17 cellular contexts compared by ENCODE assay signal in the genomic region with DNA sequence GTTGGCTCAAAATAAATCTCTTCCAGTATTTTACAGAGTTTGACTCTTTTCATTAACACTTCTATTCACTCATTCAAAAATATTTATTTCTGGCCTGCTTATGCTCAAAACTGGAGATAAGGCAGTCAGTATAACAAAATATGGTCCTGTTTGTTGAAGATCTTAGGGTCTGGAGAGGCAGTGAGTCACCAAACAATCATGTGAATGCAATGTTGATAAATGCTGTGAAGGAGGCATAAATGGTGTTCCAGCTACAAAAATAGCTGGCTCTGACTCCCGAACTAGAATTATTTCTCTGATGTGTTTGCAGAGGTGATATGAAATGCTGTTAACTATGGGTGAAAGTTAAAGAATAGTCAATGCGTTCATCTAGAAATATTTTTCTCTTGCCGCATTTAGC.
DNase-seq lines count a peak whose midpoint lies in the region; ATAC-seq, FAIRE-seq and TF ChIP-seq lines count a peak whose summit lies in the region.
"Had no signal": no experiment of that assay in that cellular context is flagged by ENCODE, and none has a peak within 500 bp of the region (broad histone marks: within the 10 kb centered on the region; RNA-seq: fewer than 3 reads in every experiment).

No MANE protein-coding gene starts in this region.

- H2AFZ ChIP-seq in smooth muscle cell (ENCODE audit: low read depth), result no peak overlapping the region

- H3K27ac Mint-ChIP-seq in endothelial cell (ENCODE audit: unreplicated experiment), result no peak overlapping the region
- H3K27ac Mint-ChIP-seq: dendritic cell treated with granulocyte-macrophage colony-stimulating factor and Interleukin-4, amounts not matched to agents 40 ng/mL and 50 ng/mL, for 4 days; nephron progenitor cell had no signal

- no peak overlapping the region for H3K4me3 Mint-ChIP-seq in endothelial cell (ENCODE audit: unreplicated experiment)
- H3K4me3 Mint-ChIP-seq: dendritic cell treated with granulocyte-macrophage colony-stimulating factor and Interleukin-4, amounts not matched to agents 40 ng/mL and 50 ng/mL, for 4 days; nephron progenitor cell had no signal

- H3K36me3 ChIP-seq in HUES48 (ENCODE audit: control insufficient read depth, insufficient read depth, low read length) (no peaks in the 10 kb centered on the region), smooth muscle cell (ENCODE audit: low read depth) (no peaks in the 10 kb centered on the region)
- H3K36me3 ChIP-seq: BLaER1, lower lobe of right lung, right atrium auricular region had no signal

- H3K4me2 ChIP-seq in smooth muscle cell, result peak overlapping the region; percentile 72
- H3K4me2 ChIP-seq: BLaER1 had no signal

- in situ Hi-C loops in astrocyte of the spinal cord (cut with HindIII; ENCODE audit: low sequenced_read_pairs), result no loop called here

- peaks cover 4% of the 10 kb centered on the region; the same call in 1 of the 2 replicates for H3K4me1 ChIP-seq in HUES48 (ENCODE audit: control insufficient read depth, insufficient read depth, low read length)
- peaks cover 34% of the 10 kb centered on the region for H3K4me1 ChIP-seq in smooth muscle cell (ENCODE audit: low read depth)
- H3K4me1 ChIP-seq: BLaER1, lower lobe of right lung, right atrium auricular region had no signal

- peaks cover 18% of the 10 kb centered on the region for H3F3A ChIP-seq in smooth muscle cell (ENCODE audit: low read depth)

- WGBS in smooth muscle cell (ENCODE audit: low lambda C conversion rate), result 13% methylated on average over 3 of the region's 3 CpGs

- H3K27ac ChIP-seq in HUES48 (ENCODE audit: low read depth, low read length) (peak overlapping the region; percentile 50), smooth muscle cell (ENCODE audit: low read depth) (peak overlapping the region; percentile 21)
- H3K27ac ChIP-seq: BLaER1, lower lobe of right lung, right atrium auricular region had no signal

- FAIRE-seq in D721Med (lab: Jason Lieb, UNC), result no peak

- H3K4me1 Mint-ChIP-seq in endothelial cell (ENCODE audit: unreplicated experiment), result peaks cover 31% of the 10 kb centered on the region

- no peaks in the 10 kb centered on the region for H3K36me3 Mint-ChIP-seq in endothelial cell (ENCODE audit: low read depth, unreplicated experiment)

- H3K9me3 ChIP-seq in HUES48 (ENCODE audit: control insufficient read depth, insufficient read depth, low read length) (no peaks in the 10 kb centered on the region), smooth muscle cell (replicated peaks; ENCODE audit: low read depth) (no peaks in the 10 kb centered on the region)
- H3K9me3 ChIP-seq: BLaER1, lower lobe of right lung, right atrium auricular region had no signal

- no peak for TF ChIP-seq CTCF in astrocyte of the spinal cord (IDR thresholded peaks at IDR 0.05; ENCODE audit: low read depth, low read length)
- TF ChIP-seq CTCF in foreskin fibroblast (IDR thresholded peaks at IDR 0.05; ENCODE audit: low read depth, low read length), result no peak
- TF ChIP-seq CTCF in smooth muscle cell (IDR thresholded peaks at IDR 0.05; ENCODE audit: borderline replicate concordance, insufficient read depth, poor library complexity, severe bottlenecking), result no peak
- TF ChIP-seq CTCF in endothelial cell (IDR thresholded peaks at IDR 0.05; ENCODE audit: unreplicated experiment), result no peak
- no peak for TF ChIP-seq CTCF in D721Med (IDR thresholded peaks at IDR 0.05; ENCODE audit: insufficient read depth, missing control alignments)

- H4K20me1 ChIP-seq in smooth muscle cell (ENCODE audit: low read depth), result no peaks in the 10 kb centered on the region
- H4K20me1 ChIP-seq: BLaER1 had no signal

- no peak overlapping the region for H3K9ac ChIP-seq in HUES48 (ENCODE audit: low read depth, low read length)
- no peak overlapping the region for H3K9ac ChIP-seq in smooth muscle cell (ENCODE audit: low read depth)
- H3K9ac ChIP-seq: BLaER1 had no signal

- no peaks in the 10 kb centered on the region for H3K27me3 ChIP-seq in HUES48 (ENCODE audit: control insufficient read depth, insufficient read depth, low read length)
- no peaks in the 10 kb centered on the region for H3K27me3 ChIP-seq in smooth muscle cell (ENCODE audit: low read depth)
- H3K27me3 ChIP-seq: BLaER1, right atrium auricular region had no signal

- ATAC-seq in HG02571 (IDR thresholded peaks at IDR 0.05; ENCODE audit: unreplicated experiment), result no peak

- H3K4me3 ChIP-seq in HUES48 (ENCODE audit: low read depth, low read length) (no peak overlapping the region), astrocyte of the spinal cord (ENCODE audit: low read depth, low read length) (no peak overlapping the region), foreskin fibroblast (ENCODE audit: low read depth in 1 of 2, low read length in 2 of 2) (no peak overlapping the region), smooth muscle cell (no peak overlapping the region)
- H3K4me3 ChIP-seq: BLaER1, lower lobe of right lung, right atrium auricular region had no signal

- H3K79me2 ChIP-seq in smooth muscle cell (ENCODE audit: low read depth), result no peaks in the 10 kb centered on the region

- no peaks in the 10 kb centered on the region for H3K9me3 Mint-ChIP-seq in endothelial cell (ENCODE audit: unreplicated experiment)
- H3K9me3 Mint-ChIP-seq: nephron progenitor cell had no signal

- DNase-seq in astrocyte of the spinal cord (ENCODE audit: low read depth, low spot score), result peak; percentile 71
- peak; percentile 52 to 70 for DNase-seq in foreskin fibroblast
- DNase-seq in smooth muscle cell (lab: John Stamatoyannopoulos, UW; ENCODE audit: unreplicated experiment), result no peak
- no peak for DNase-seq in AG20443 (ENCODE audit: low spot score)
- DNase-seq in endothelial cell (ENCODE audit: low spot score), result no peak
- DNase-seq in D721Med (ENCODE audit: insufficient read length, low spot score), result no peak
- DNase-seq: activated CD8-positive, alpha-beta memory T cell treated with anti-CD3 and anti-CD28 coated beads for 24 hours; DMS79; lower lobe of right lung; nephron progenitor cell; RPMI8226; stimulated activated CD4-positive, alpha-beta T cell treated with anti-CD3 and anti-CD28 coated beads, Interleukin-2, amount 100 ng/mL, for 24 hours had no signal

- no peaks in the 10 kb centered on the region for H3K27me3 Mint-ChIP-seq in endothelial cell (ENCODE audit: unreplicated experiment)
- H3K27me3 Mint-ChIP-seq: dendritic cell treated with granulocyte-macrophage colony-stimulating factor and Interleukin-4, amounts not matched to agents 40 ng/mL and 50 ng/mL, for 4 days had no signal

Comparison
In these comparisons a context has a peak if more than half of its experiments do, and no peak if none do; other contexts are left out.
1. DNase-seq: peak in astrocyte of the spinal cord (single experiment) and foreskin fibroblast (2 of 2); none in smooth muscle cell (single experiment), AG20443 (single experiment), endothelial cell (single experiment) and D721Med (single experiment).